ENCODE assay signal across 18 cellular contexts in the genomic region with DNA sequence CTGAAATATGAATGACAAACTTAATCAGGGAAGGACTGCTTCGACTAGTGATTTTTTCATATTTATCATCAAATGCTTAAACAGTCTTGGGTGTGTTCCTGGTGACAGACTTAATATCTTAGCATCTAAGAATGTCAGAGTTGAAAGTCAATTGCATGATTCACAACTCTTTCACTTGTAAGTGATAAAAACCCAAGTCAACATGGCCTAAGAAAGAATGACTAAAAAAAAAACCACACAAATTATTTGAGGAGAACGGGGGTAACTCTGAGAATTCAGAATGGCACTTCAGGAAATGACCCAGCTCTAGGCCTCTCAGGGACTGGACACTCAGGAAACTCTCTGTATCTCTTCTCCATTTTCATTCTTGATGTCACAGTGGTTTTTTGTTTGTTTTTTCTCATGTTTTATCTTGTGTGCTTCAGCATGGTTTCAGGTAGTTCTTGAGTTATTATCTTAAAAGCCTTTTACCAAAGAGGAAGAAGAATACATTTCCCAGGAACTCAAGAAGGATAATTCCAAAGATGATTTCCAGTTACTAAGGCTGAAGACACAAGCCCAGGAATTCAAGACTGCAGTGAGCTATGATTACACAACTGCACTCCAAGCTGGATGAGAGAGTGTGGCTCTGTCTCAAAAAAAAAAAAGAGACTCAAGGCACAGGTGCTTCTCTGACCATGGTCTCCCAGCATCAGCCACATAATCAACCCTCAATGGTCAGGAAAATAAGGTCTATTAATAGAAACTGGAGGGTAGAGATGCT.
"Had no signal": no experiment of that assay in that cellular context is flagged by ENCODE, and none has a peak within 500 bp of the region (broad histone marks: within the 10 kb centered on the region; RNA-seq: fewer than 3 reads in every experiment).

No MANE protein-coding gene starts in this region.

- FAIRE-seq: keratinocyte had no signal

- H3K4me1 ChIP-seq: colonic mucosa, foreskin keratinocyte, left lung had no signal

- DNase-seq: activated CD4-positive, alpha-beta T cell treated with anti-CD3 and anti-CD28 coated beads, Interleukin-2, amount 10 ng/mL, durations not matched to agents 24 days and 14 days; activated CD4-positive, CD25-positive, alpha-beta regulatory T cell; activated CD8-positive, alpha-beta T cell treated with anti-CD3 and anti-CD28 coated beads for 36 hours; activated naive CD4-positive, alpha-beta T cell treated with Interleukin-2 at 50 U/mL for 16 hours; activated naive CD8-positive, alpha-beta T cell treated with anti-CD3 and anti-CD28 coated beads, Interleukin-2, amount 10 ng/mL, durations not matched to agents 7 days and 5 days; activated T-cell treated with anti-CD3 and anti-CD28 coated beads, Interleukin-2, amount 50 U/mL, for 1 hour; central memory CD4-positive, alpha-beta T cell; colonic mucosa; glutamatergic neuron; hippocampal formation; left lung; mucosa of descending colon; naive B cell; stimulated activated CD8-positive, alpha-beta memory T cell treated with anti-CD3 and anti-CD28 coated beads, Interleukin-4, amount 100 ng/mL, for 48 hours; stimulated activated naive CD4-positive, alpha-beta T cell had no signal

- H3K27ac ChIP-seq: colonic mucosa, foreskin keratinocyte, left lung had no signal

- H3K27me3 ChIP-seq: colonic mucosa, foreskin keratinocyte, left lung had no signal

- ATAC-seq: activated CD8-positive, alpha-beta T cell treated with anti-CD3 and anti-CD28 coated beads for 36 hours; activated T-helper 17 cell treated with anti-CD3 and anti-CD28 coated beads, Interleukin-2, amount 50 U/mL, for 72 hours; foreskin keratinocyte; left lung; mucosa of descending colon had no signal

- H3K36me3 ChIP-seq: colonic mucosa, left lung had no signal

- H3K4me3 ChIP-seq: colonic mucosa, left lung, mucosa of descending colon had no signal

- H3K9me3 ChIP-seq: colonic mucosa, left lung, mucosa of descending colon had no signal
